In genomic region chr1:64917907-64918306, GRCh38 we compare ENCODE assay signal across 2 cellular contexts.
TF ChIP-seq lines count a peak whose summit lies in the region.

No MANE protein-coding gene starts in this region.

TF ChIP-seq in SK-N-SH, 30 proteins besides CTCF, POLR2A, EP300 and RAD21:
- TF ChIP-seq REST (IDR thresholded peaks at IDR 0.05; ENCODE audit: low read depth, low read length) (no peak), SMC3 (IDR thresholded peaks at IDR 0.05; ENCODE audit: low read depth, low read length) (no peak), ELF1 (IDR thresholded peaks at IDR 0.05) (no peak), NRF1 (IDR thresholded peaks at IDR 0.05; ENCODE audit: low read depth, low read length) (no peak), YY1 (IDR thresholded peaks at IDR 0.05; ENCODE audit: low read depth) (no peak), FOSL2 (IDR thresholded peaks at IDR 0.05; ENCODE audit: borderline replicate concordance, low read depth) (no peak), MXI1 (IDR thresholded peaks at IDR 0.05; ENCODE audit: low read depth, low read length) (no peak), TCF12 (IDR thresholded peaks at IDR 0.05) (no peak), EZH2phosphoT487 (IDR thresholded peaks at IDR 0.05; ENCODE audit: borderline replicate concordance, low read depth) (no peak), ZBTB33 (IDR thresholded peaks at IDR 0.05; ENCODE audit: borderline replicate concordance, low read depth) (no peak), FOXM1 (IDR thresholded peaks at IDR 0.05; ENCODE audit: low read depth) (no peak), USF2 (IDR thresholded peaks at IDR 0.05; ENCODE audit: borderline replicate concordance, low read depth, low read length) (no peak), MAX (IDR thresholded peaks at IDR 0.05; ENCODE audit: low read depth) (no peak), SIN3A (IDR thresholded peaks at IDR 0.05; ENCODE audit: borderline replicate concordance, low read depth, low read length) (no peak), CHD2 (IDR thresholded peaks at IDR 0.05; ENCODE audit: low read length, partially characterized antibody) (no peak), GATA2 (CRISPR knock-in tag; IDR thresholded peaks at IDR 0.05) (no peak), TEAD4 (IDR thresholded peaks at IDR 0.05; ENCODE audit: borderline replicate concordance, insufficient read depth) (no peak)

TF ChIP-seq in SK-N-SH treated with all-trans-retinoic acid at 6 μM for 48 hours, 23 proteins besides CTCF, POLR2A, EP300 and RAD21 (continued from another document):
- TF ChIP-seq BACH2 (CRISPR knock-in tag; IDR thresholded peaks at IDR 0.05; ENCODE audit: borderline replicate concordance) (no peak), ESRRG (CRISPR knock-in tag; IDR thresholded peaks at IDR 0.05) (no peak), ZNF70 (CRISPR knock-in tag; IDR thresholded peaks at IDR 0.05) (no peak), ZC3H10 (CRISPR knock-in tag; IDR thresholded peaks at IDR 0.05) (no peak), ISL1 (CRISPR knock-in tag; IDR thresholded peaks at IDR 0.05) (no peak), ZNF8 (CRISPR knock-in tag; IDR thresholded peaks at IDR 0.05) (no peak), PATZ1 (CRISPR knock-in tag; IDR thresholded peaks at IDR 0.05; ENCODE audit: borderline replicate concordance) (no peak), ZNF565 (CRISPR knock-in tag; conservative IDR thresholded peaks at IDR 0.05; ENCODE audit: low read depth) (no peak), ZFP3 (CRISPR knock-in tag; IDR thresholded peaks at IDR 0.05) (no peak)
